In the genomic region with DNA sequence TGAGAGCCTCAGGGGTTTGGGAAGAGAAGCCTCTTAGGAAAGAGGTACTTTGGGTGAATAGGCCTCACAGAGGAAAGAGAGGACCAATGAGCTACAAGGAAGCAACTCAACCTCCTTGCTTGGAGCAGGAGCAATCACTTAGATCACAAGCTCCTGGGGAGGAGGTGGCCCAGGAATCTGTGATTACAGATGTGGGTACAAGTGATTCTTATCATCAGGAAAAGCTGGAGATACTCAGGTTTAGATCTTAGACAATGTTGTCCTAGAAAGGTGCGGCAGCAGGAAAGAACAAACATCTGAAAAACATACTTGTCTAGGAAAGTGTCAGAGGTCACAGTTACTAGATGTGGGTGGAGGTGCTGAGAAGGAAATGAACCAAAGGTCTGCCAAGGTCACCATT, we compare ENCODE assay signal across 17 cellular contexts. TPM values are rescaled to one million over a fixed set of nuclear protein-coding genes. Genes with fewer than 3 reads are reported as not detected.
DNase-seq lines count a peak whose midpoint lies in the region; ATAC-seq and TF ChIP-seq lines count a peak whose summit lies in the region.
"Had no signal": no experiment of that assay in that cellular context is flagged by ENCODE, and none has a peak within 500 bp of the region (broad histone marks: within the 10 kb centered on the region; RNA-seq: fewer than 3 reads in every experiment).

No MANE protein-coding gene starts in this region.

- H3K9me3 Mint-ChIP-seq in activated naive CD4-positive, alpha-beta T cell treated with anti-CD3 and anti-CD28 coated beads, Interleukin-2, amount 50 U/mL, for 24 hours, result no peaks in the 10 kb centered on the region
- H3K9me3 Mint-ChIP-seq in activated naive CD4-positive, alpha-beta T cell treated with anti-CD3 and anti-CD28 coated beads for 36 hours, result no peaks in the 10 kb centered on the region
- H3K9me3 Mint-ChIP-seq in central memory CD8-positive, alpha-beta T cell, result no peaks in the 10 kb centered on the region
- peaks cover 0 to 2% (median 0%) of the 10 kb centered on the region in 11 donors for H3K9me3 Mint-ChIP-seq in naive thymus-derived CD4-positive, alpha-beta T cell
- no peaks in the 10 kb centered on the region for H3K9me3 Mint-ChIP-seq in stimulated activated memory B cell treated with anti-CD40 and anti-IgM and Interleukin-4, amounts not matched to agents 10 μg/mL and 1 μg/mL and 100 μg/mL, for 72 hours

- H3K27me3 Mint-ChIP-seq in activated naive CD4-positive, alpha-beta T cell treated with anti-CD3 and anti-CD28 coated beads, Interleukin-2, amount 50 U/mL, for 24 hours, result no peaks in the 10 kb centered on the region
- no peaks in the 10 kb centered on the region for H3K27me3 Mint-ChIP-seq in activated naive CD4-positive, alpha-beta T cell treated with anti-CD3 and anti-CD28 coated beads for 36 hours (ENCODE audit: low read depth)
- no peaks in the 10 kb centered on the region for H3K27me3 Mint-ChIP-seq in central memory CD8-positive, alpha-beta T cell
- no peaks in the 10 kb centered on the region for H3K27me3 Mint-ChIP-seq in naive thymus-derived CD4-positive, alpha-beta T cell
- H3K27me3 Mint-ChIP-seq in stimulated activated memory B cell treated with anti-CD40 and anti-IgM and Interleukin-4, amounts not matched to agents 10 μg/mL and 1 μg/mL and 100 μg/mL, for 72 hours, result no peaks in the 10 kb centered on the region

- in situ Hi-C loops in brain microvascular endothelial cell (cut with HindIII; ENCODE audit: low pct_ligation_motif_present, low sequenced_read_pairs), result no loop called here

- no peaks in the 10 kb centered on the region for H3K27me3 ChIP-seq in naive thymus-derived CD4-positive, alpha-beta T cell (ENCODE audit: control insufficient read depth in 2 of 2, insufficient read depth in 2 of 2, low read length in 2 of 2)
- no peaks in the 10 kb centered on the region for H3K27me3 ChIP-seq in brain microvascular endothelial cell (replicated peaks)

- intact Hi-C loops in activated naive CD4-positive, alpha-beta T cell treated with anti-CD3 and anti-CD28 coated beads for 36 hours (cut with micrococcal nuclease), result no loop called here
- intact Hi-C loops in naive thymus-derived CD4-positive, alpha-beta T cell (cut with micrococcal nuclease), result no loop called here

- no peak for ATAC-seq in central memory CD8-positive, alpha-beta T cell (replicated peaks; ENCODE audit: extremely low read depth, poor library complexity, severe bottlenecking)
- no peak for ATAC-seq in naive thymus-derived CD4-positive, alpha-beta T cell
- ATAC-seq in stimulated activated memory B cell treated with anti-CD40 and anti-IgM and Interleukin-4, amounts not matched to agents 10 μg/mL and 1 μg/mL and 100 μg/mL, for 72 hours, result no peak

- no peaks in the 10 kb centered on the region for H3K36me3 ChIP-seq in naive thymus-derived CD4-positive, alpha-beta T cell (ENCODE audit: control insufficient read depth in 2 of 3, insufficient read depth in 3 of 3, low read length in 3 of 3)
- no peaks in the 10 kb centered on the region for H3K36me3 ChIP-seq in brain microvascular endothelial cell (replicated peaks)

- peaks cover 0 to 24% of the 10 kb centered on the region in 2 donors for H3K4me1 ChIP-seq in naive thymus-derived CD4-positive, alpha-beta T cell (ENCODE audit: control insufficient read depth in 2 of 2, insufficient read depth in 2 of 2, low read length in 2 of 2)

- H3K9me3 ChIP-seq in naive thymus-derived CD4-positive, alpha-beta T cell (ENCODE audit: control insufficient read depth in 2 of 3, low read length in 3 of 3), result no peaks in the 10 kb centered on the region

- DNase-seq in activated naive CD4-positive, alpha-beta T cell treated with anti-CD3 and anti-CD28 coated beads for 36 hours, result no peak
- DNase-seq in central memory CD8-positive, alpha-beta T cell (ENCODE audit: low spot score in 2 of 2), result no peak
- no peak for DNase-seq in naive thymus-derived CD4-positive, alpha-beta T cell
- DNase-seq in brain microvascular endothelial cell (no peak), NCI-H774 (lab: John Stamatoyannopoulos, UW) (no peak), globus pallidus (ENCODE audit: low spot score) (no peak)
- DNase-seq: DND-41; H7; NCI-H187; NCI-H226; NCI-H69; NK-92 treated with Interleukin-12 subunit alpha and Interleukin-12 subunit beta, amount 100 ng/mL, for 24 hours had no signal

- no peak overlapping the region for H3K4me3 Mint-ChIP-seq in activated naive CD4-positive, alpha-beta T cell treated with anti-CD3 and anti-CD28 coated beads, Interleukin-2, amount 50 U/mL, for 24 hours
- no peak overlapping the region for H3K4me3 Mint-ChIP-seq in activated naive CD4-positive, alpha-beta T cell treated with anti-CD3 and anti-CD28 coated beads for 36 hours
- H3K4me3 Mint-ChIP-seq in central memory CD8-positive, alpha-beta T cell, result no peak overlapping the region
- peak overlapping the region in 4 of 10 donors; percentile 0 to 43 (median 7) for H3K4me3 Mint-ChIP-seq in naive thymus-derived CD4-positive, alpha-beta T cell
- no peak overlapping the region for H3K4me3 Mint-ChIP-seq in stimulated activated memory B cell treated with anti-CD40 and anti-IgM and Interleukin-4, amounts not matched to agents 10 μg/mL and 1 μg/mL and 100 μg/mL, for 72 hours

- no peak for TF ChIP-seq CTCF in brain microvascular endothelial cell (IDR thresholded peaks at IDR 0.05; ENCODE audit: low read depth, low read length, missing control alignments)

- no peak overlapping the region for H3K27ac ChIP-seq in naive thymus-derived CD4-positive, alpha-beta T cell (ENCODE audit: low read depth, low read length)
- no peak overlapping the region for H3K27ac ChIP-seq in brain microvascular endothelial cell

- POLR2A ChIA-PET in naive thymus-derived CD4-positive, alpha-beta T cell (lab: Charles Lee), result interaction anchor here (0.5 to 1.4 kb wide), 6 partner anchors 8 to 1412 kb away, joined by 3 to 6 read pairs (median 4); a partner anchor contains a TSS

- H3K27ac Mint-ChIP-seq in activated naive CD4-positive, alpha-beta T cell treated with anti-CD3 and anti-CD28 coated beads, Interleukin-2, amount 50 U/mL, for 24 hours, result peak overlapping the region; percentile 64
- no peak overlapping the region for H3K27ac Mint-ChIP-seq in activated naive CD4-positive, alpha-beta T cell treated with anti-CD3 and anti-CD28 coated beads for 36 hours
- H3K27ac Mint-ChIP-seq in central memory CD8-positive, alpha-beta T cell (ENCODE audit: low read depth), result peak overlapping the region; percentile 16
- peak overlapping the region in 8 of 9 donors; percentile 9 to 91 (median 66) for H3K27ac Mint-ChIP-seq in naive thymus-derived CD4-positive, alpha-beta T cell
- peak overlapping the region; percentile 6 for H3K27ac Mint-ChIP-seq in stimulated activated memory B cell treated with anti-CD40 and anti-IgM and Interleukin-4, amounts not matched to agents 10 μg/mL and 1 μg/mL and 100 μg/mL, for 72 hours

- CTCF ChIA-PET in activated naive CD4-positive, alpha-beta T cell treated with anti-CD3 and anti-CD28 coated beads for 36 hours (lab: Charles Lee), result interaction anchor here (0.5 to 1.8 kb wide), 4 partner anchors 9 to 169 kb away, joined by 3 to 7 read pairs (median 6); no protein-coding TSS in a partner anchor
- CTCF ChIA-PET in naive thymus-derived CD4-positive, alpha-beta T cell (lab: Charles Lee), result no interaction called here

- no peak overlapping the region for H3K4me3 ChIP-seq in naive thymus-derived CD4-positive, alpha-beta T cell (ENCODE audit: low read length)
- H3K4me3 ChIP-seq in brain microvascular endothelial cell (ENCODE audit: low read depth, low read length), result no peak overlapping the region

- H3K4me1 Mint-ChIP-seq in activated naive CD4-positive, alpha-beta T cell treated with anti-CD3 and anti-CD28 coated beads, Interleukin-2, amount 50 U/mL, for 24 hours, result peaks cover 70% of the 10 kb centered on the region
- peaks cover 42% of the 10 kb centered on the region for H3K4me1 Mint-ChIP-seq in activated naive CD4-positive, alpha-beta T cell treated with anti-CD3 and anti-CD28 coated beads for 36 hours (ENCODE audit: low read depth)
- peaks cover 50% of the 10 kb centered on the region for H3K4me1 Mint-ChIP-seq in central memory CD8-positive, alpha-beta T cell
- H3K4me1 Mint-ChIP-seq in naive thymus-derived CD4-positive, alpha-beta T cell, result peaks cover 28 to 86% (median 76%) of the 10 kb centered on the region in 7 donors
- H3K4me1 Mint-ChIP-seq in stimulated activated memory B cell treated with anti-CD40 and anti-IgM and Interleukin-4, amounts not matched to agents 10 μg/mL and 1 μg/mL and 100 μg/mL, for 72 hours, result peaks cover 42% of the 10 kb centered on the region

- H3K36me3 Mint-ChIP-seq in activated naive CD4-positive, alpha-beta T cell treated with anti-CD3 and anti-CD28 coated beads, Interleukin-2, amount 50 U/mL, for 24 hours, result peaks cover 5% of the 10 kb centered on the region
- H3K36me3 Mint-ChIP-seq in activated naive CD4-positive, alpha-beta T cell treated with anti-CD3 and anti-CD28 coated beads for 36 hours (ENCODE audit: low read depth), result no peaks in the 10 kb centered on the region
- H3K36me3 Mint-ChIP-seq in central memory CD8-positive, alpha-beta T cell (ENCODE audit: insufficient read depth), result peaks cover 3% of the 10 kb centered on the region
- peaks cover 0 to 26% (median 17%) of the 10 kb centered on the region in 5 donors for H3K36me3 Mint-ChIP-seq in naive thymus-derived CD4-positive, alpha-beta T cell
- H3K36me3 Mint-ChIP-seq in stimulated activated memory B cell treated with anti-CD40 and anti-IgM and Interleukin-4, amounts not matched to agents 10 μg/mL and 1 μg/mL and 100 μg/mL, for 72 hours, result peaks cover 30% of the 10 kb centered on the region

RNA-seq across cellular contexts. Expression of a gene that starts 8.2 kb away (rescaled TPM):
- total RNA-seq in activated naive CD4-positive, alpha-beta T cell treated with anti-CD3 and anti-CD28 coated beads for 36 hours, result 10 to 100 TPM; 16.2 to 16.8 TPM
- total RNA-seq in naive thymus-derived CD4-positive, alpha-beta T cell, result 10 to 100 TPM; 10.9 to 21.5 (median 15.7) TPM
- 10 to 100 TPM; 28.1 to 45.7 TPM for polyA plus RNA-seq in naive thymus-derived CD4-positive, alpha-beta T cell

RNA-seq across cellular contexts. Expression of a gene that starts 17.4 kb away (rescaled TPM):
- not detected for total RNA-seq in activated naive CD4-positive, alpha-beta T cell treated with anti-CD3 and anti-CD28 coated beads for 36 hours
- not detected for total RNA-seq in naive thymus-derived CD4-positive, alpha-beta T cell
- polyA plus RNA-seq in naive thymus-derived CD4-positive, alpha-beta T cell, result not detected
- total RNA-seq: A172, H7, OCI-LY7 had no signal
- polyA plus RNA-seq: BJ had no signal

RNA-seq across cellular contexts. Expression of a gene that starts 26.0 kb away (rescaled TPM):
- not detected for total RNA-seq in activated naive CD4-positive, alpha-beta T cell treated with anti-CD3 and anti-CD28 coated beads for 36 hours
- total RNA-seq in naive thymus-derived CD4-positive, alpha-beta T cell, result 10 to 100 TPM in 1 of 5 experiments, not detected in 4; 18.9 TPM
- polyA plus RNA-seq in naive thymus-derived CD4-positive, alpha-beta T cell, result not detected
- total RNA-seq: A172, H7, OCI-LY7 had no signal
- polyA plus RNA-seq: BJ had no signal
